ENCODE assay signal across 12 cellular contexts in the genomic region with DNA sequence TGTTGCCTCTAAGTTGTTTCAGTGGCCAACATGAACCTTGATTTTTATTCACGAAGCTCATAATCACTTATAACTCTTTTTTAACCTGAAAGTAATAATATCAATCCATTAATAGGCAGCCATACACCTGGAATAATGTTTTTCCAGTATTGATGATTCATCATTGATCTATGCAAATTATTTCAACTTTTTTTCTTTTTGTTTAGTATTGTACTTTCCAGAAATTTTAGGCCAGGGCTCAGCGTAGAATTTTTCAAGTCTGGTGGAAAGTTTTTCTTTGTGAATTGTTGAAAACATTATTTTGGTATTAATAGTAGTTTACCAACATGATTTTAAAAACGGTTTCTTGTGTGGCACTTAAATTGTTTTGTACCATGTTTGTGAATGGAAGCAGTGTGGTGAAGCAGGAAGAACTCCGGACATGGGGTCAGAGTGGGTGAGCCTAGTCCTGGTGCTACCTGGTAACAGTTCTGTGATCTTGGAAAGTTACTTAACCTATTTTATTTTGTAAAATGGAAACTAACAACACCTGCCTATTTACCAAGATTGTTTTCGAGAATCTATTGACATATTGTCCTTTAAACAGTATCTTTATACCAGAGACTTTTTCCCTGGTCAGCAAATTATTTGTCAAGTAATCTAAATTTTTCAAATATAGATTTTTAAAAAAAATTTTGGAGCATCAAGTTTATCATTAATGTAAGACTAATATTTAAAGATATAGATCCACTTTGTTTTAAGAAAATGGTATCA. TPM values are rescaled to one million over a fixed set of nuclear protein-coding genes. Genes with fewer than 3 reads are reported as not detected.
DNase-seq lines count a peak whose midpoint lies in the region; ATAC-seq, FAIRE-seq and TF ChIP-seq lines count a peak whose summit lies in the region.
"Had no signal": no experiment of that assay in that cellular context is flagged by ENCODE, and none has a peak within 500 bp of the region (broad histone marks: within the 10 kb centered on the region; RNA-seq: fewer than 3 reads in every experiment).

No MANE protein-coding gene starts in this region.

- H3K4me2 ChIP-seq in HepG2 (ENCODE audit: low read depth, low read length): peak overlapping the region; percentile 82

- TF ChIP-seq CTCF in HepG2 (CRISPR knock-in tag; IDR thresholded peaks at IDR 0.05): no peak

- peak in 1 of 2 experiments; percentile 10; a peak in 1 of 4 replicates for TF ChIP-seq EP300 in HepG2 (IDR thresholded peaks at IDR 0.05; ENCODE audit: low read depth in 2 of 2, low read length in 2 of 2)
- TF ChIP-seq EP300 in HepG2 (CRISPR knock-in tag; IDR thresholded peaks at IDR 0.05; ENCODE audit: borderline replicate concordance): no peak

- 5% methylated on average over 5 of the region's 5 CpGs for WGBS in HepG2 (ENCODE audit: low lambda C conversion rate)

- ATAC-seq in stimulated activated naive CD8-positive, alpha-beta T cell treated with anti-CD3 and anti-CD28 coated beads, Interleukin-15, Interleukin-2, amounts not matched to agents 100 U/mL and 50 U/mL, for 24 hours: no peak
- no peak for ATAC-seq in activated T-helper 17 cell treated with anti-CD3 and anti-CD28 coated beads, Interleukin-2, amount 50 U/mL, for 72 hours (replicated peaks)
- no peak for ATAC-seq in HepG2
- no peak for ATAC-seq in GM18870 (IDR thresholded peaks at IDR 0.05; ENCODE audit: unreplicated experiment)
- ATAC-seq in HG03095 (IDR thresholded peaks at IDR 0.05; ENCODE audit: unreplicated experiment): no peak

- no TSS peak for BruUV-seq in HepG2 (replicated peaks; lab: Mats Ljungman, UMichigan)

- no peaks in the 10 kb centered on the region for H3K9me3 ChIP-seq in HepG2 (ENCODE audit: low read length)
- H3K9me3 ChIP-seq: ovary had no signal

- H4K20me1 ChIP-seq in HepG2 (ENCODE audit: insufficient read depth, low read length): peaks cover 48% of the 10 kb centered on the region

- H3K27ac ChIP-seq in HepG2 (ENCODE audit: extremely low read length, insufficient read depth, low read length): peak overlapping the region; percentile 69
- H3K27ac ChIP-seq: ovary had no signal

- peaks cover 68% of the 10 kb centered on the region for H3K79me2 ChIP-seq in HepG2 (ENCODE audit: insufficient read depth, low read length)

- no peaks in the 10 kb centered on the region for H3K36me3 Mint-ChIP-seq in stimulated activated naive CD8-positive, alpha-beta T cell treated with anti-CD3 and anti-CD28 coated beads, Interleukin-15, Interleukin-2, amounts not matched to agents 100 ng/mL and 50 ng/mL, for 24 hours (ENCODE audit: low read depth)
- H3K36me3 Mint-ChIP-seq in activated T-helper 17 cell treated with anti-CD3 and anti-CD28 coated beads, Interleukin-2, amount 50 U/mL, for 72 hours (ENCODE audit: low read depth): peaks cover 54% of the 10 kb centered on the region
- no peaks in the 10 kb centered on the region for H3K36me3 Mint-ChIP-seq in immature natural killer cell

- no peak overlapping the region for H3K27ac Mint-ChIP-seq in stimulated activated naive CD8-positive, alpha-beta T cell treated with anti-CD3 and anti-CD28 coated beads, Interleukin-15, Interleukin-2, amounts not matched to agents 100 ng/mL and 50 ng/mL, for 24 hours
- H3K27ac Mint-ChIP-seq in activated T-helper 17 cell treated with anti-CD3 and anti-CD28 coated beads, Interleukin-2, amount 50 U/mL, for 72 hours: peak overlapping the region; percentile 37
- peak overlapping the region in 2 of 6 donors; percentile 1 to 7 for H3K27ac Mint-ChIP-seq in immature natural killer cell

- CTCF ChIA-PET in HepG2 (lab: Yijun Ruan, JAX; ENCODE audit: low intra/inter-chr PET ratio, low total read pairs): no interaction called here

- peak overlapping the region; percentile 79 to 91 (median 89) for H3K4me3 ChIP-seq in HepG2 (replicated peaks in 1 of 3; ENCODE audit: insufficient read depth in 1 of 3, low read depth in 2 of 3, low read length in 3 of 3)
- H3K4me3 ChIP-seq: ovary had no signal

- H3K4me1 Mint-ChIP-seq in stimulated activated naive CD8-positive, alpha-beta T cell treated with anti-CD3 and anti-CD28 coated beads, Interleukin-15, Interleukin-2, amounts not matched to agents 100 ng/mL and 50 ng/mL, for 24 hours (ENCODE audit: low read depth): peaks cover 45% of the 10 kb centered on the region
- H3K4me1 Mint-ChIP-seq in activated T-helper 17 cell treated with anti-CD3 and anti-CD28 coated beads, Interleukin-2, amount 50 U/mL, for 72 hours: peaks cover 11% of the 10 kb centered on the region
- peaks cover 36 to 63% of the 10 kb centered on the region in 2 donors for H3K4me1 Mint-ChIP-seq in immature natural killer cell

- H3K36me3 ChIP-seq in HepG2 (replicated peaks in 1 of 2; ENCODE audit: control insufficient read depth in 1 of 2, insufficient read depth in 2 of 2, low read length in 2 of 2): peaks cover 1 to 10% of the 10 kb centered on the region in 2 experiments; a peak in 4 of 5 replicates
- H3K36me3 ChIP-seq: ovary had no signal

- TF ChIP-seq RAD21 in HepG2 (CRISPR knock-in tag; IDR thresholded peaks at IDR 0.05): no peak

- intact Hi-C loops in HepG2 (cut with micrococcal nuclease; ENCODE audit: unreplicated experiment): loop anchor here (2.0 kb wide), 1 partner anchor 276 kb away; the partner anchor contains the start of gene DDX18

- H2AFZ ChIP-seq in HepG2 (ENCODE audit: low read length): no peak overlapping the region

- no peaks in the 10 kb centered on the region; a peak in 1 of 5 replicates for H3K27me3 ChIP-seq in HepG2 (ENCODE audit: control insufficient read depth in 1 of 2, insufficient read depth in 2 of 2, low read length in 2 of 2)
- H3K27me3 ChIP-seq: ovary had no signal

- no peak for TF ChIP-seq POLR2A in HepG2 (IDR thresholded peaks at IDR 0.05; ENCODE audit: insufficient read depth in 1 of 2, low read depth in 2 of 2, low read length in 2 of 2)

- in situ Hi-C loops in HepG2 (cut with HindIII; ENCODE audit: extremely low pct_ligation_motif_present, low pct_unique_long_range_greater_than_20kb): no loop called here

- H3K9ac ChIP-seq in HepG2 (ENCODE audit: insufficient read depth, low read depth, low read length): peak overlapping the region; percentile 81

- H3K4me1 ChIP-seq in HepG2 (ENCODE audit: insufficient read depth, low read length): peaks cover 58% of the 10 kb centered on the region

- no peak for FAIRE-seq in HepG2 (lab: Jason Lieb, UNC)
- FAIRE-seq: endometrium had no signal

- no peaks in the 10 kb centered on the region for H3K9me3 Mint-ChIP-seq in stimulated activated naive CD8-positive, alpha-beta T cell treated with anti-CD3 and anti-CD28 coated beads, Interleukin-15, Interleukin-2, amounts not matched to agents 100 ng/mL and 50 ng/mL, for 24 hours
- no peaks in the 10 kb centered on the region for H3K9me3 Mint-ChIP-seq in activated T-helper 17 cell treated with anti-CD3 and anti-CD28 coated beads, Interleukin-2, amount 50 U/mL, for 72 hours
- no peaks in the 10 kb centered on the region for H3K9me3 Mint-ChIP-seq in immature natural killer cell

- no peak for DNase-seq in stimulated activated naive CD8-positive, alpha-beta T cell treated with anti-CD3 and anti-CD28 coated beads, Interleukin-15, Interleukin-2, amounts not matched to agents 100 U/mL and 50 U/mL, for 24 hours
- peak; percentile 41 for DNase-seq in HepG2 (ENCODE audit: low spot score)
- DNase-seq in COR-L47 (lab: John Stamatoyannopoulos, UW): no peak
- no peak for DNase-seq in immature natural killer cell
- DNase-seq: NCI-H1105; NK-92 treated with Interleukin-12 subunit alpha and Interleukin-12 subunit beta, amount 100 ng/mL, for 24 hours; ovary had no signal

- POLR2A ChIA-PET in HepG2 (lab: Yijun Ruan, JAX): interaction anchor here (1.0 to 2.5 kb wide), 5 partner anchors 15 to 76 kb away, joined by 4 to 10 read pairs (median 5); partner anchors contain the start of gene CCDC93

- H3K4me3 Mint-ChIP-seq in stimulated activated naive CD8-positive, alpha-beta T cell treated with anti-CD3 and anti-CD28 coated beads, Interleukin-15, Interleukin-2, amounts not matched to agents 100 ng/mL and 50 ng/mL, for 24 hours: peak overlapping the region; percentile 74
- peak overlapping the region; percentile 81 for H3K4me3 Mint-ChIP-seq in activated T-helper 17 cell treated with anti-CD3 and anti-CD28 coated beads, Interleukin-2, amount 50 U/mL, for 72 hours
- H3K4me3 Mint-ChIP-seq in immature natural killer cell: peak overlapping the region in 1 of 5 donors; percentile 50

- no peaks in the 10 kb centered on the region for H3K27me3 Mint-ChIP-seq in stimulated activated naive CD8-positive, alpha-beta T cell treated with anti-CD3 and anti-CD28 coated beads, Interleukin-15, Interleukin-2, amounts not matched to agents 100 ng/mL and 50 ng/mL, for 24 hours
- no peaks in the 10 kb centered on the region for H3K27me3 Mint-ChIP-seq in activated T-helper 17 cell treated with anti-CD3 and anti-CD28 coated beads, Interleukin-2, amount 50 U/mL, for 72 hours
- H3K27me3 Mint-ChIP-seq in immature natural killer cell (ENCODE audit: low read depth in 3 of 3): peaks cover 4 to 6% (median 4%) of the 10 kb centered on the region in 3 donors

RNA-seq across cellular contexts. Expression of gene INSIG2, which starts 2.3 kb away (rescaled TPM):
- total RNA-seq in activated T-helper 17 cell treated with anti-CD3 and anti-CD28 coated beads, Interleukin-2, amount 50 U/mL, for 72 hours: 100 to 1,000 TPM in 1 of 2 donors, 10 to 100 TPM in 1; 75.4 to 309 TPM
- total RNA-seq in HepG2 (2016; rRNA removed; fragmentation: Illumina TruSeq; extraction: Trizol): 54.6 and 73.5 TPM in 2 replicates
- 42.1 and 49.7 TPM in 2 replicates for total RNA-seq in HepG2 (2016; cell fraction: cytosol; rRNA removed; fragmentation: Illumina TruSeq; extraction: Trizol; ENCODE audit: low read depth)
- 62.3 and 69.8 TPM in 2 replicates for total RNA-seq in HepG2 (2016; cell fraction: insoluble cytoplasmic fraction; rRNA removed; fragmentation: Illumina TruSeq; extraction: Trizol)
- 63.4 and 67.9 TPM in 2 replicates for total RNA-seq in HepG2 (2016; cell fraction: membrane; rRNA removed; fragmentation: Illumina TruSeq; extraction: Trizol)
- 85.3 and 102 TPM in 2 replicates for total RNA-seq in HepG2 (2016; cell fraction: nucleus; rRNA removed; fragmentation: Illumina TruSeq; extraction: Trizol)
- polyA plus RNA-seq in HepG2 (2011; rRNA removed) (316 and 481 TPM in 2 replicates), immature natural killer cell (10 to 100 TPM; 15.9 to 19.8 (median 19.1) TPM)
- polyA plus RNA-seq in HepG2 (2011; cell fraction: cytosol; rRNA removed): 173 and 253 TPM in 2 replicates
- polyA plus RNA-seq in HepG2 (2011; cell fraction: nucleus; rRNA removed): 137 and 144 TPM in 2 replicates
- 326 and 528 TPM in 2 replicates for polyA plus RNA-seq in HepG2 (2012)
- polyA plus RNA-seq in HepG2 (2016; cell fraction: cytosol; fragmentation: Illumina TruSeq; extraction: Trizol; ENCODE audit: low read depth): 54.6 and 62.8 TPM in 2 replicates
- polyA plus RNA-seq in HepG2 (2016; cell fraction: insoluble cytoplasmic fraction; fragmentation: Illumina TruSeq; extraction: Trizol; ENCODE audit: low read depth): 59.5 and 66.9 TPM in 2 replicates
- polyA plus RNA-seq in HepG2 (2016; cell fraction: membrane; fragmentation: Illumina TruSeq; extraction: Trizol; ENCODE audit: low read depth): 65.7 and 73.3 TPM in 2 replicates
- 147 and 181 TPM in 2 replicates for polyA plus RNA-seq in HepG2 (2016; cell fraction: nucleus; fragmentation: Illumina TruSeq; extraction: Trizol; ENCODE audit: insufficient read depth, low read depth)
- polyA minus RNA-seq in HepG2 (2011; rRNA and poly(A)+ RNA removed; ENCODE audit: low replicate concordance): 1.5 and 94.5 TPM in 2 replicates
- 66.4 and 81.9 TPM in 2 replicates for polyA minus RNA-seq in HepG2 (2011; cell fraction: cytosol; rRNA and poly(A)+ RNA removed)
- 257 and 299 TPM in 2 replicates for polyA minus RNA-seq in HepG2 (2011; cell fraction: nucleus; rRNA and poly(A)+ RNA removed)
